15 cellular contexts compared by ENCODE assay signal in genomic region chr14:74614508-74615495, GRCh38. TPM values are rescaled to one million over a fixed set of nuclear protein-coding genes. Genes with fewer than 3 reads are reported as not detected.
A peak's percentile ranks its signal among the peaks of the same experiment; 100 is the strongest.
DNase-seq lines count a peak whose midpoint lies in the region; ATAC-seq and TF ChIP-seq lines count a peak whose summit lies in the region.
"Had no signal": no experiment of that assay in that cellular context is flagged by ENCODE, and none has a peak within 500 bp of the region (broad histone marks: within the 10 kb centered on the region; RNA-seq: fewer than 3 reads in every experiment).

No MANE protein-coding gene starts in this region.

- H3K4me1 Mint-ChIP-seq in brain = peaks cover 32% of the 10 kb centered on the region

- DNase-seq in NCI-H1417 (lab: John Stamatoyannopoulos, UW) (peak in 2 of 3 experiments; percentile 9 to 25), NCI-H1417 treated with DMSO at 0.1 percent for 48 hours (lab: John Stamatoyannopoulos, UW) (no peak), lower lobe of right lung (no peak), SW480 (ENCODE audit: low spot score) (no peak)
- DNase-seq: activated naive CD4-positive, alpha-beta T cell treated with Interleukin-2 at 50 U/mL for 16 hours; GF-D8; H9; occipital lobe; stimulated activated CD4-positive, alpha-beta T cell treated with anti-CD3 and anti-CD28 coated beads, Interleukin-4, amount 100 ng/mL, for 4 hours; WERI-Rb-1 had no signal

- no peak; the same call in 1 of the 2 replicates for TF ChIP-seq RAD21 in Ishikawa (IDR thresholded peaks at IDR 0.05; ENCODE audit: low read depth)

- H3K4me3 Mint-ChIP-seq in brain = peak overlapping the region in 4 of 5 experiments; percentile 6 to 74 (median 22)

- H3K27ac Mint-ChIP-seq in brain = no peak overlapping the region

- H3K9me3 Mint-ChIP-seq in brain = peaks cover 0 to 8% (median 0%) of the 10 kb centered on the region in 5 experiments

- H3K4me3 ChIP-seq in neutrophil (ENCODE audit: low read depth in 1 of 2, low read length in 1 of 2) (no peak overlapping the region), lower lobe of right lung (no peak overlapping the region)

- peaks cover 71 to 80% of the 10 kb centered on the region in 2 experiments for H3K4me1 ChIP-seq in neutrophil (ENCODE audit: control insufficient read depth in 1 of 2, insufficient read depth in 1 of 2, low read depth in 1 of 2, low read length in 1 of 2)
- peaks cover 52% of the 10 kb centered on the region for H3K4me1 ChIP-seq in lower lobe of right lung

- H3K36me3 Mint-ChIP-seq in brain = no peaks in the 10 kb centered on the region

- H3K27me3 ChIP-seq in neutrophil = peaks cover 22% of the 10 kb centered on the region
- peaks cover 24% of the 10 kb centered on the region for H3K27me3 ChIP-seq in lower lobe of right lung (ENCODE audit: low read depth)

- TF ChIP-seq CTCF in brain (conservative IDR thresholded peaks at IDR 0.05) (no peak), neutrophil (IDR thresholded peaks at IDR 0.05) (no peak), lower lobe of right lung (IDR thresholded peaks at IDR 0.05) (no peak)

- H3K36me3 ChIP-seq in neutrophil (no peaks in the 10 kb centered on the region), lower lobe of right lung (no peaks in the 10 kb centered on the region)
- H3K36me3 ChIP-seq: WERI-Rb-1 had no signal

- peaks cover 63% of the 10 kb centered on the region for H3K27me3 Mint-ChIP-seq in brain

- ATAC-seq in lower lobe of right lung (no peak), HG02763 (IDR thresholded peaks at IDR 0.05; ENCODE audit: unreplicated experiment) (no peak)

- peak; percentile 41; the same call in 1 of the 2 replicates for TF ChIP-seq EP300 in Ishikawa (IDR thresholded peaks at IDR 0.05; ENCODE audit: borderline replicate concordance)

- intact Hi-C loops in lower lobe of right lung (cut with DNase I) = no loop called here

- H3K27ac ChIP-seq in neutrophil = peak overlapping the region; percentile 99
- H3K27ac ChIP-seq in lower lobe of right lung = no peak overlapping the region
- H3K27ac ChIP-seq: 22Rv1, WERI-Rb-1 had no signal

- H3K9me3 ChIP-seq in neutrophil (no peaks in the 10 kb centered on the region), lower lobe of right lung (no peaks in the 10 kb centered on the region)

TF ChIP-seq in Ishikawa, 13 proteins besides CTCF, POLR2A, EP300 and RAD21:
- no peak for TF ChIP-seq YY1 (IDR thresholded peaks at IDR 0.05; ENCODE audit: low read depth)
- no peak for TF ChIP-seq CREB1 (IDR thresholded peaks at IDR 0.05; ENCODE audit: low read depth)
- TF ChIP-seq NFIC (IDR thresholded peaks at IDR 0.05) = 0 out of 2 replicates have a peak, but pooled peaks have one; percentile 24
- no peak for TF ChIP-seq CEBPB (IDR thresholded peaks at IDR 0.05)
- TF ChIP-seq, protein P1, sequence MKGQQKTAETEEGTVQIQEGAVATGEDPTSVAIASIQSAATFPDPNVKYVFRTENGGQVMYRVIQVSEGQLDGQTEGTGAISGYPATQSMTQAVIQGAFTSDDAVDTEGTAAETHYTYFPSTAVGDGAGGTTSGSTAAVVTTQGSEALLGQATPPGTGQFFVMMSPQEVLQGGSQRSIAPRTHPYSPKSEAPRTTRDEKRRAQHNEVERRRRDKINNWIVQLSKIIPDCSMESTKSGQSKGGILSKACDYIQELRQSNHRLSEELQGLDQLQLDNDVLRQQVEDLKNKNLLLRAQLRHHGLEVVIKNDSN (IDR thresholded peaks at IDR 0.05) = no peak
- TF ChIP-seq FOXM1 (IDR thresholded peaks at IDR 0.05; ENCODE audit: borderline replicate concordance, low read depth) = no peak
- TF ChIP-seq EGR1 (IDR thresholded peaks at IDR 0.05) = no peak
- TF ChIP-seq TCF12 (IDR thresholded peaks at IDR 0.05; ENCODE audit: low read depth) = no peak; the same call in 1 of the 2 replicates
- TF ChIP-seq TAF1 (IDR thresholded peaks at IDR 0.05; ENCODE audit: low read depth) = no peak
- TF ChIP-seq TEAD4 (IDR thresholded peaks at IDR 0.05) = 0 out of 2 replicates have a peak, but pooled peaks have one; percentile 14

RNA-seq across cellular contexts. Expression of gene LTBP2, which starts 2.8 kb away (rescaled TPM):
- 2.8 TPM for polyA plus RNA-seq in brain (ENCODE audit: insufficient read depth, low read depth, low replicate concordance)
- total RNA-seq in lower lobe of right lung = 39.5 TPM

Comparison
In these comparisons a context has a peak if more than half of its experiments do, and no peak if none do; other contexts are left out.
1. DNase-seq: peak in NCI-H1417 (2 of 3); none in NCI-H1417 treated with DMSO at 0.1 percent for 48 hours (single experiment), lower lobe of right lung (single experiment) and SW480 (single experiment).